11 cellular contexts compared by ENCODE assay signal in the genomic region with DNA sequence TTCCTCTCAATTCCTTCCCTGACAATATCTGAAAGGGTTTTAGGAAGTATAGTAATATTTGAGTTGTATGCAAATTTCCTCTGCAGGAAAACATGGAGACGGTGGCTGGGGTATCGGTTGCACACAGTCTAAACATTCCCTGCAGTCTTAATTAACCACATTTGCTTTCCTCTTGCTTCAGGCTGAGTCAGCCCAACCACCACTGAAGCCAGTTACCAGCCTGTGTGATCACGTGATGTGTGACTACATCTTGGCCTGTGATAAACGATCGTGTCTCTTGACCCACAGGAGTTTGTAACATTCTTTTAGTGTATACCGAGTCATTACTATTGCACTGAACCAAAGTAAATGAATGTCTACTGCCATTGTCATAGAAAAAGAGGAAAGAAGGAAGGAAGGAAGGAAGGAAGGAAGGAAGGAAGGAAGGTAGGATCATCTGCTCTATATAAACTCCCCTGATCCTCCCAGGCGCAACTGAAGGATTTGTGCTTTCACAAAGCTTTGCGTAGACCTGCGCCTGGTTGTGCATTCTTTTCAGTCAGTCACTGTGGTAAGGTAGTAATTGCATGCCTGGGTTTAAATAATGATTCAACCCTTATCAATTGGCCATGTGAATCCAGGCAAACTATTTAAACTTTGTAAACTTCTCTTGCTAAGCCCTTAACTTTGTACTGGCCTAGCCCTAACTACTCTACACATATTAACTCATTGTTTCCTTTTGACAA.
DNase-seq lines count a peak whose midpoint lies in the region; ATAC-seq, FAIRE-seq and TF ChIP-seq lines count a peak whose summit lies in the region.
"Had no signal": no experiment of that assay in that cellular context is flagged by ENCODE, and none has a peak within 500 bp of the region (broad histone marks: within the 10 kb centered on the region; RNA-seq: fewer than 3 reads in every experiment).

No MANE protein-coding gene starts in this region.

- no peaks in the 10 kb centered on the region for H4K20me1 ChIP-seq in smooth muscle cell (ENCODE audit: low read depth)

- H3K27me3 Mint-ChIP-seq in activated T-helper 1 cell treated with anti-CD3 and anti-CD28 coated beads, Interleukin-12 subunit alpha, Interleukin-12 subunit beta, Interleukin-2, Interleukin-4 antibody, amounts not matched to agents 30 ng/mL and 10 ng/mL and 1 ng/mL, durations not matched to agents 14 hours and 24 hours and 36 hours (ENCODE audit: insufficient read depth) = no peaks in the 10 kb centered on the region

- H3K27ac Mint-ChIP-seq in activated T-helper 1 cell treated with anti-CD3 and anti-CD28 coated beads, Interleukin-12 subunit alpha, Interleukin-12 subunit beta, Interleukin-2, Interleukin-4 antibody, amounts not matched to agents 30 ng/mL and 10 ng/mL and 1 ng/mL, durations not matched to agents 14 hours and 24 hours and 36 hours = no peak overlapping the region
- H3K27ac Mint-ChIP-seq: activated naive CD4-positive, alpha-beta T cell treated with anti-CD3 and anti-CD28 coated beads for 36 hours had no signal

- ATAC-seq in foreskin keratinocyte = peak; percentile 99
- no peak for ATAC-seq in HG03097 (IDR thresholded peaks at IDR 0.05; ENCODE audit: low FRiP score, unreplicated experiment)

- H3K4me3 ChIP-seq in SJCRH30 (no peak overlapping the region), smooth muscle cell (no peak overlapping the region)

- H3K4me1 Mint-ChIP-seq in activated T-helper 1 cell treated with anti-CD3 and anti-CD28 coated beads, Interleukin-12 subunit alpha, Interleukin-12 subunit beta, Interleukin-2, Interleukin-4 antibody, amounts not matched to agents 30 ng/mL and 10 ng/mL and 1 ng/mL, durations not matched to agents 14 hours and 24 hours and 36 hours (ENCODE audit: low read depth) = no peaks in the 10 kb centered on the region

- no peaks in the 10 kb centered on the region for H3K36me3 ChIP-seq in SJCRH30
- no peaks in the 10 kb centered on the region for H3K36me3 ChIP-seq in smooth muscle cell (ENCODE audit: low read depth)

- H3K4me1 ChIP-seq in SJCRH30 = peaks cover 6% of the 10 kb centered on the region; the same call in 1 of the 2 replicates
- H3K4me1 ChIP-seq in foreskin keratinocyte = peaks cover 8% of the 10 kb centered on the region
- peaks cover 28% of the 10 kb centered on the region for H3K4me1 ChIP-seq in smooth muscle cell (ENCODE audit: low read depth)

- H3F3A ChIP-seq in smooth muscle cell (ENCODE audit: low read depth) = no peaks in the 10 kb centered on the region

- no peak overlapping the region for H2AFZ ChIP-seq in smooth muscle cell (ENCODE audit: low read depth)

- DNase-seq in H54 (ENCODE audit: insufficient read length, low spot score) (peak; percentile 10), SJCRH30 (peak; percentile 35 to 44), foreskin keratinocyte (peak; percentile 81 to 87), smooth muscle cell (lab: John Stamatoyannopoulos, UW; ENCODE audit: unreplicated experiment) (no peak), posterior vena cava (ENCODE audit: low spot score) (no peak), NCI-H1105 treated with DMSO at 0.1 percent for 48 hours (lab: John Stamatoyannopoulos, UW) (no peak)
- DNase-seq in activated T-helper 1 cell treated with anti-CD3 and anti-CD28 coated beads, Interleukin-12 subunit alpha, Interleukin-12 subunit beta, Interleukin-2, Interleukin-4 antibody, amounts not matched to agents 30 ng/mL and 10 ng/mL and 1 ng/mL, durations not matched to agents 14 hours and 24 hours and 36 hours (ENCODE audit: low spot score) = no peak
- DNase-seq: activated naive CD4-positive, alpha-beta T cell treated with anti-CD3 and anti-CD28 coated beads for 36 hours; stimulated activated CD4-positive, alpha-beta T cell treated with anti-CD3 and anti-CD28 coated beads, Interleukin-4, amount 100 ng/mL, for 1 hour; SW 1271 had no signal

- TF ChIP-seq POLR2A in H54 (IDR thresholded peaks at IDR 0.05; ENCODE audit: low read depth, low read length) = no peak

- no peak overlapping the region for H3K4me3 Mint-ChIP-seq in activated T-helper 1 cell treated with anti-CD3 and anti-CD28 coated beads, Interleukin-12 subunit alpha, Interleukin-12 subunit beta, Interleukin-2, Interleukin-4 antibody, amounts not matched to agents 30 ng/mL and 10 ng/mL and 1 ng/mL, durations not matched to agents 14 hours and 24 hours and 36 hours
- H3K4me3 Mint-ChIP-seq: activated naive CD4-positive, alpha-beta T cell treated with anti-CD3 and anti-CD28 coated beads for 36 hours had no signal

- peak overlapping the region; percentile 59 for H3K4me2 ChIP-seq in smooth muscle cell

- H3K79me2 ChIP-seq in smooth muscle cell (ENCODE audit: low read depth) = no peaks in the 10 kb centered on the region

- H3K36me3 Mint-ChIP-seq in activated T-helper 1 cell treated with anti-CD3 and anti-CD28 coated beads, Interleukin-12 subunit alpha, Interleukin-12 subunit beta, Interleukin-2, Interleukin-4 antibody, amounts not matched to agents 30 ng/mL and 10 ng/mL and 1 ng/mL, durations not matched to agents 14 hours and 24 hours and 36 hours (ENCODE audit: low read depth) = no peaks in the 10 kb centered on the region

- TF ChIP-seq CTCF in foreskin keratinocyte (conservative IDR thresholded peaks at IDR 0.05) = no peak
- no peak for TF ChIP-seq CTCF in smooth muscle cell (IDR thresholded peaks at IDR 0.05; ENCODE audit: borderline replicate concordance, insufficient read depth, poor library complexity, severe bottlenecking)

- no peak overlapping the region for H3K27ac ChIP-seq in SJCRH30
- H3K27ac ChIP-seq in foreskin keratinocyte = no peak overlapping the region
- peak overlapping the region; percentile 85 for H3K27ac ChIP-seq in smooth muscle cell (ENCODE audit: low read depth)

- FAIRE-seq in H54 (lab: Jason Lieb, UNC) = peak; percentile 45

- WGBS in smooth muscle cell (ENCODE audit: low lambda C conversion rate) = 15% methylated on average over 9 of the region's 9 CpGs

- no peaks in the 10 kb centered on the region for H3K27me3 ChIP-seq in SJCRH30
- H3K27me3 ChIP-seq in foreskin keratinocyte = no peaks in the 10 kb centered on the region
- no peaks in the 10 kb centered on the region for H3K27me3 ChIP-seq in smooth muscle cell (ENCODE audit: low read depth)

- H3K9ac ChIP-seq in smooth muscle cell (ENCODE audit: low read depth) = peak overlapping the region; percentile 30

- peaks cover 14% of the 10 kb centered on the region for H3K9me3 Mint-ChIP-seq in activated T-helper 1 cell treated with anti-CD3 and anti-CD28 coated beads, Interleukin-12 subunit alpha, Interleukin-12 subunit beta, Interleukin-2, Interleukin-4 antibody, amounts not matched to agents 30 ng/mL and 10 ng/mL and 1 ng/mL, durations not matched to agents 14 hours and 24 hours and 36 hours

- no peaks in the 10 kb centered on the region for H3K9me3 ChIP-seq in SJCRH30 (replicated peaks)
- no peaks in the 10 kb centered on the region for H3K9me3 ChIP-seq in smooth muscle cell (replicated peaks; ENCODE audit: low read depth)

- intact Hi-C loops in activated T-helper 1 cell treated with anti-CD3 and anti-CD28 coated beads, Interleukin-12 subunit alpha, Interleukin-12 subunit beta, Interleukin-2, Interleukin-4 antibody, amounts not matched to agents 30 ng/mL and 10 ng/mL and 1 ng/mL, durations not matched to agents 14 hours and 24 hours and 36 hours (cut with micrococcal nuclease) = no loop called here
- intact Hi-C loops in posterior vena cava (cut with DNase I) = no loop called here

Comparison
In these comparisons a context has a peak if more than half of its experiments do, and no peak if none do; other contexts are left out.
1. DNase-seq: peak in H54 (single experiment), SJCRH30 (2 of 2) and foreskin keratinocyte (2 of 2); none in smooth muscle cell (single experiment), activated T-helper 1 cell treated with anti-CD3 and anti-CD28 coated beads, Interleukin-12 subunit alpha, Interleukin-12 subunit beta, Interleukin-2, Interleukin-4 antibody, amounts not matched to agents 30 ng/mL and 10 ng/mL and 1 ng/mL, durations not matched to agents 14 hours and 24 hours and 36 hours (single experiment), posterior vena cava (single experiment) and NCI-H1105 treated with DMSO at 0.1 percent for 48 hours (single experiment).